ENCODE assay signal across 1 cellular context in genomic region chr22:26718905-26719304, GRCh38.
A peak's percentile ranks its signal among the peaks of the same experiment; 100 is the strongest.
TF ChIP-seq lines count a peak whose summit lies in the region.

No MANE protein-coding gene starts in this region.

TF ChIP-seq in SK-N-SH, 30 proteins besides CTCF, POLR2A, EP300 and RAD21 (continued from another document):
- TF ChIP-seq SIN3A (IDR thresholded peaks at IDR 0.05; ENCODE audit: borderline replicate concordance, low read depth, low read length) (no peak), CHD2 (IDR thresholded peaks at IDR 0.05; ENCODE audit: low read length, partially characterized antibody) (no peak), RCOR1 (IDR thresholded peaks at IDR 0.05; ENCODE audit: low read length) (no peak), ZBTB33 (IDR thresholded peaks at IDR 0.05; ENCODE audit: borderline replicate concordance, low read depth) (0 out of 2 replicates have a peak, but pooled peaks have one; percentile 21), NFIC (IDR thresholded peaks at IDR 0.05; ENCODE audit: borderline replicate concordance) (peak; percentile 96), POLR2AphosphoS5 (IDR thresholded peaks at IDR 0.05; ENCODE audit: low read depth, low read length) (peak; percentile 43; the same call in 1 of the 2 replicates), MXI1 (IDR thresholded peaks at IDR 0.05; ENCODE audit: low read depth, low read length) (no peak), ELF1 (IDR thresholded peaks at IDR 0.05) (peak; percentile 38; the same call in 1 of the 2 replicates), RXRA (IDR thresholded peaks at IDR 0.05; ENCODE audit: borderline replicate concordance, low read depth) (peak; percentile 98), MEF2A (IDR thresholded peaks at IDR 0.05; ENCODE audit: borderline replicate concordance, low read depth) (peak; percentile 58; the same call in 1 of the 2 replicates), MAX (IDR thresholded peaks at IDR 0.05; ENCODE audit: low read depth) (peak; percentile 67), TCF12 (IDR thresholded peaks at IDR 0.05) (peak; percentile 85)
TF ChIP-seq in SK-N-SH: peak in this region for 13.
